9 cellular contexts compared by ENCODE assay signal in genomic region chr9:96413312-96414221, GRCh38. TPM values are rescaled to one million over a fixed set of nuclear protein-coding genes. Genes with fewer than 3 reads are reported as not detected.
DNase-seq lines count a peak whose midpoint lies in the region; ATAC-seq and TF ChIP-seq lines count a peak whose summit lies in the region.
"Had no signal": no experiment of that assay in that cellular context is flagged by ENCODE, and none has a peak within 500 bp of the region (broad histone marks: within the 10 kb centered on the region; RNA-seq: fewer than 3 reads in every experiment).

No MANE protein-coding gene starts in this region.

- H3K9me2 ChIP-seq in Karpas-422 (replicated peaks; ENCODE audit: insufficient read depth, low read length), result no peaks in the 10 kb centered on the region

- intact Hi-C loops in activated CD4-positive, alpha-beta T cell treated with anti-CD3 and anti-CD28 coated beads for 36 hours (cut with DNase I, micrococcal nuclease), result loop anchor here in 1 of 2 experiments (10.0 kb wide), 1 partner anchor 241 kb away; the partner anchor contains the start of gene PRXL2C
- intact Hi-C loops in natural killer cell (cut with micrococcal nuclease), result loop anchor here (10.0 kb wide), 1 partner anchor 909 kb away; no protein-coding TSS in a partner anchor

- H3K4me1 ChIP-seq in Karpas-422 (ENCODE audit: low read length) (peaks cover 44% of the 10 kb centered on the region), right atrium auricular region (peaks cover 0 to 15% of the 10 kb centered on the region in 2 donors)

- peak; percentile 19 for DNase-seq in activated CD4-positive, alpha-beta T cell treated with anti-CD3 and anti-CD28 coated beads for 36 hours
- DNase-seq in activated CD4-positive, alpha-beta T cell treated with anti-CD3 and anti-CD28 coated beads, Interleukin-2, amount 50 U/mL, for 48 hours, result no peak
- peak; percentile 83 for DNase-seq in Karpas-422
- no peak for DNase-seq in activated CD4-positive, alpha-beta T cell treated with anti-CD3 and anti-CD28 coated beads, Interleukin-2, amount 10 ng/mL, durations not matched to agents 7 days and 5 days
- no peak for DNase-seq in natural killer cell
- no peak for DNase-seq in right atrium auricular region (ENCODE audit: low spot score)

- no peak for TF ChIP-seq CTCF in natural killer cell (IDR thresholded peaks at IDR 0.05)
- no peak for TF ChIP-seq CTCF in right atrium auricular region (IDR thresholded peaks at IDR 0.05)

- no peaks in the 10 kb centered on the region for H3K9me3 Mint-ChIP-seq in activated CD4-positive, alpha-beta T cell treated with anti-CD3 and anti-CD28 coated beads for 36 hours (ENCODE audit: low read depth)
- H3K9me3 Mint-ChIP-seq in activated CD4-positive, alpha-beta T cell treated with anti-CD3 and anti-CD28 coated beads, Interleukin-2, amount 10 ng/mL, durations not matched to agents 7 days and 5 days, result no peaks in the 10 kb centered on the region
- no peaks in the 10 kb centered on the region for H3K9me3 Mint-ChIP-seq in natural killer cell

- no peak for TF ChIP-seq POLR2A in GM18505 (IDR thresholded peaks at IDR 0.05; ENCODE audit: borderline replicate concordance, extremely low read depth, insufficient read depth, insufficient read length)

- peak overlapping the region; percentile 52 for H3K9ac ChIP-seq in Karpas-422 (ENCODE audit: low read length)

- peaks cover 88% of the 10 kb centered on the region for H3K79me2 ChIP-seq in Karpas-422 (ENCODE audit: low read length)

- H3K27ac ChIP-seq in Karpas-422 (ENCODE audit: low read length), result peak overlapping the region; percentile 95
- H3K27ac ChIP-seq in right atrium auricular region, result no peak overlapping the region
- H3K27ac ChIP-seq: C4-2B had no signal

- peak overlapping the region; percentile 66 for H3K27ac Mint-ChIP-seq in activated CD4-positive, alpha-beta T cell treated with anti-CD3 and anti-CD28 coated beads for 36 hours
- H3K27ac Mint-ChIP-seq in activated CD4-positive, alpha-beta T cell treated with anti-CD3 and anti-CD28 coated beads, Interleukin-2, amount 10 ng/mL, durations not matched to agents 7 days and 5 days, result peak overlapping the region; percentile 91
- peak overlapping the region; percentile 64 to 76 for H3K27ac Mint-ChIP-seq in natural killer cell

- H3K4me2 ChIP-seq in Karpas-422 (ENCODE audit: low read depth, low read length, poor library complexity, severe bottlenecking), result peak overlapping the region; percentile 57

- no peaks in the 10 kb centered on the region for H3K27me3 Mint-ChIP-seq in activated CD4-positive, alpha-beta T cell treated with anti-CD3 and anti-CD28 coated beads for 36 hours
- no peaks in the 10 kb centered on the region for H3K27me3 Mint-ChIP-seq in activated CD4-positive, alpha-beta T cell treated with anti-CD3 and anti-CD28 coated beads, Interleukin-2, amount 10 ng/mL, durations not matched to agents 7 days and 5 days
- H3K27me3 Mint-ChIP-seq in natural killer cell (ENCODE audit: low read depth in 2 of 2), result no peaks in the 10 kb centered on the region

- peaks cover 36% of the 10 kb centered on the region for H3K4me1 Mint-ChIP-seq in activated CD4-positive, alpha-beta T cell treated with anti-CD3 and anti-CD28 coated beads for 36 hours
- H3K4me1 Mint-ChIP-seq in activated CD4-positive, alpha-beta T cell treated with anti-CD3 and anti-CD28 coated beads, Interleukin-2, amount 10 ng/mL, durations not matched to agents 7 days and 5 days, result peaks cover 44% of the 10 kb centered on the region
- peaks cover 20 to 27% of the 10 kb centered on the region in 2 donors for H3K4me1 Mint-ChIP-seq in natural killer cell

- H3K36me3 ChIP-seq in Karpas-422 (ENCODE audit: insufficient read depth, low read length) (peaks cover 15% of the 10 kb centered on the region; the same call in 1 of the 2 replicates), right atrium auricular region (no peaks in the 10 kb centered on the region)

- H3K4me3 ChIP-seq in Karpas-422 (ENCODE audit: low read length), result peak overlapping the region; percentile 37
- no peak overlapping the region for H3K4me3 ChIP-seq in right atrium auricular region

- no peaks in the 10 kb centered on the region for H3K27me3 ChIP-seq in Karpas-422 (ENCODE audit: low read length)
- H3K27me3 ChIP-seq in right atrium auricular region, result no peaks in the 10 kb centered on the region

- CTCF ChIA-PET in activated CD4-positive, alpha-beta T cell treated with anti-CD3 and anti-CD28 coated beads for 36 hours (lab: Charles Lee), result interaction anchor here (0.9 to 1.2 kb wide), 2 partner anchors 15 to 29 kb away, joined by 3 to 4 read pairs; no protein-coding TSS in a partner anchor
- CTCF ChIA-PET in activated CD4-positive, alpha-beta T cell treated with anti-CD3 and anti-CD28 coated beads, Interleukin-2, amount 10 ng/mL, durations not matched to agents 7 days and 5 days (lab: Charles Lee), result interaction anchor here (0.5 to 1.0 kb wide), 3 partner anchors 9 to 19 kb away, joined by 3 read pairs; no protein-coding TSS in a partner anchor

- no peak for ATAC-seq in activated CD4-positive, alpha-beta T cell treated with anti-CD3 and anti-CD28 coated beads for 36 hours
- ATAC-seq in natural killer cell (no peak), HG03108 (IDR thresholded peaks at IDR 0.05; ENCODE audit: unreplicated experiment) (no peak), GM18505 (IDR thresholded peaks at IDR 0.05; ENCODE audit: unreplicated experiment) (no peak)

- POLR2A ChIA-PET in activated CD4-positive, alpha-beta T cell treated with anti-CD3 and anti-CD28 coated beads for 36 hours (lab: Charles Lee), result no interaction called here
- POLR2A ChIA-PET in activated CD4-positive, alpha-beta T cell treated with anti-CD3 and anti-CD28 coated beads, Interleukin-2, amount 10 ng/mL, durations not matched to agents 7 days and 5 days (lab: Charles Lee), result no interaction called here

- peaks cover 26% of the 10 kb centered on the region for H3K36me3 Mint-ChIP-seq in activated CD4-positive, alpha-beta T cell treated with anti-CD3 and anti-CD28 coated beads for 36 hours (ENCODE audit: low read depth)
- peaks cover 29% of the 10 kb centered on the region for H3K36me3 Mint-ChIP-seq in activated CD4-positive, alpha-beta T cell treated with anti-CD3 and anti-CD28 coated beads, Interleukin-2, amount 10 ng/mL, durations not matched to agents 7 days and 5 days (ENCODE audit: low read depth)
- H3K36me3 Mint-ChIP-seq in natural killer cell, result no peaks in the 10 kb centered on the region

- H4K20me1 ChIP-seq in Karpas-422 (ENCODE audit: insufficient read depth, low read depth, low read length), result peaks cover 7% of the 10 kb centered on the region; the same call in 1 of the 2 replicates

- H3K9me3 ChIP-seq in Karpas-422 (ENCODE audit: low read length) (no peaks in the 10 kb centered on the region), right atrium auricular region (no peaks in the 10 kb centered on the region)

- no peak overlapping the region for H3K4me3 Mint-ChIP-seq in activated CD4-positive, alpha-beta T cell treated with anti-CD3 and anti-CD28 coated beads for 36 hours
- H3K4me3 Mint-ChIP-seq in activated CD4-positive, alpha-beta T cell treated with anti-CD3 and anti-CD28 coated beads, Interleukin-2, amount 10 ng/mL, durations not matched to agents 7 days and 5 days, result peak overlapping the region; percentile 71
- H3K4me3 Mint-ChIP-seq in natural killer cell, result peak overlapping the region; percentile 45

- no peak overlapping the region for H2AFZ ChIP-seq in Karpas-422 (ENCODE audit: low read length)

RNA-seq across cellular contexts. Expression of gene ZNF367, which starts 4.6 kb away (rescaled TPM):
- 10 to 100 TPM; 22.0 to 24.2 TPM for total RNA-seq in activated CD4-positive, alpha-beta T cell treated with anti-CD3 and anti-CD28 coated beads for 36 hours
- total RNA-seq in Karpas-422 (2014; rRNA removed; shearing (Covaris generic); ENCODE audit: low replicate concordance), result 5.5 and 6.8 TPM in 2 replicates
- 10 to 100 TPM; 32.3 to 32.5 TPM for total RNA-seq in activated CD4-positive, alpha-beta T cell treated with anti-CD3 and anti-CD28 coated beads, Interleukin-2, amount 10 ng/mL, durations not matched to agents 7 days and 5 days
- 1 to 10 TPM; 4.4 to 6.2 (median 4.5) TPM for total RNA-seq in natural killer cell
- total RNA-seq in right atrium auricular region, result 1 to 10 TPM in 1 of 2 donors, under 1 TPM in 1; 0.75 to 1.2 TPM

RNA-seq across cellular contexts. Expression of gene SLC35D2, which starts 30.1 kb away (rescaled TPM):
- 1 to 10 TPM; 2.6 to 2.7 TPM for total RNA-seq in activated CD4-positive, alpha-beta T cell treated with anti-CD3 and anti-CD28 coated beads for 36 hours
- 0.51 and 1.9 TPM in 2 replicates for total RNA-seq in Karpas-422 (2014; rRNA removed; shearing (Covaris generic); ENCODE audit: low replicate concordance)
- total RNA-seq in activated CD4-positive, alpha-beta T cell treated with anti-CD3 and anti-CD28 coated beads, Interleukin-2, amount 10 ng/mL, durations not matched to agents 7 days and 5 days, result 10 to 100 TPM in 1 of 2 experiments, 1 to 10 TPM in 1; 8.5 to 11.0 TPM
- total RNA-seq in natural killer cell (10 to 100 TPM; 13.4 to 18.9 (median 17.3) TPM), right atrium auricular region (10 to 100 TPM in 1 of 2 donors, 1 to 10 TPM in 1; 9.7 to 14.5 TPM)

RNA-seq across cellular contexts. Expression of gene HABP4, which starts 36.4 kb away (rescaled TPM):
- 1 to 10 TPM; 5.8 to 7.3 TPM for total RNA-seq in activated CD4-positive, alpha-beta T cell treated with anti-CD3 and anti-CD28 coated beads for 36 hours
- total RNA-seq in Karpas-422 (2014; rRNA removed; shearing (Covaris generic); ENCODE audit: low replicate concordance), result 1.8 and 7.3 TPM in 2 replicates
- total RNA-seq in activated CD4-positive, alpha-beta T cell treated with anti-CD3 and anti-CD28 coated beads, Interleukin-2, amount 10 ng/mL, durations not matched to agents 7 days and 5 days, result 1 to 10 TPM; 5.0 to 6.1 TPM
- total RNA-seq in natural killer cell (1 to 10 TPM; 3.0 to 3.9 (median 3.6) TPM), right atrium auricular region (10 to 100 TPM; 16.5 to 20.5 TPM)

Comparison
In these comparisons a context has a peak if more than half of its experiments do, and no peak if none do; other contexts are left out.
1. DNase-seq: peak in activated CD4-positive, alpha-beta T cell treated with anti-CD3 and anti-CD28 coated beads for 36 hours (single experiment) and Karpas-422 (single experiment); none in activated CD4-positive, alpha-beta T cell treated with anti-CD3 and anti-CD28 coated beads, Interleukin-2, amount 50 U/mL, for 48 hours (0 of 2), activated CD4-positive, alpha-beta T cell treated with anti-CD3 and anti-CD28 coated beads, Interleukin-2, amount 10 ng/mL, durations not matched to agents 7 days and 5 days (single experiment), natural killer cell (single experiment) and right atrium auricular region (single experiment).
2. Peak in every context shown above with its lines, with median percentiles within 50 percentile points of each other: H3K27ac Mint-ChIP-seq.